In the genomic region with DNA sequence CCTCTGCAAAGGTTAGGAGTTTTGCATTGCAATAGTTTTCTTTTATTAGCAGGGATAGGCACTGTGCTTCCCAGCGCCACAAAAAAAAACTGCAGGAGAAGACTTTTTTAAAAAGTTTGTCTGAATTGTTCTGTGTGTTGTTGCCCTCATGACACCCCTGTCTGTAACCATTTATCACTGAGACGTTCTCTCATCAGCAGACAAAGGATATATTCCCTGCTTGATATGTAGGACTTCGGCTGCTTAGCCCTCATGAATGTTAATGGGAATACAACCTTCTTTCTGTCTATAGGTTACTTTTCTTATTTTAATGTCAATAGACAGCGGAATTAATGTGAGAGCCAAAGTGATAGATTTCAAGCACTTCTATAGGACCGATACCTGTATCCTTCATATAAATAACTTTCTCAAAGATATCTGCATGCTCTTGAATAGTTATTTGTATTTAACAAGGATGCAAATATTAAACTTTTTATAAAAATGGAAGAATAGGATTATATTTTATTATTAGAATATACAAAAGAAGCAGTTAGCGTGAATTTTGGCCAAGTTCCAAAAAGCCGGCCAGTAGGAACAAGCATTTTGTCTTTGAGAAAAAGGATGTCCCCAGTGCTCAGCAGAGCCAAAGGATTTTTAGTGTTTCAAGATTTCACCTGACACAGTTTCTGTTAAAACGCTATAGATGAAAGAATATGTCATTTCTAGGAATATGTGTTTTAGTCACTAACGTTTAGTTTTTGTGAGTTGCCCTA, we compare ENCODE assay signal across 1 cellular context.
TF ChIP-seq lines count a peak whose summit lies in the region.

No MANE protein-coding gene starts in this region.

TF ChIP-seq in HCT116, 20 proteins besides CTCF, POLR2A, EP300 and RAD21:
- no peak for TF ChIP-seq ZNF274 (IDR thresholded peaks at IDR 0.05; ENCODE audit: low read depth, low read length)
- no peak for TF ChIP-seq ATF3 (IDR thresholded peaks at IDR 0.05)
- no peak for TF ChIP-seq SRF (IDR thresholded peaks at IDR 0.05; ENCODE audit: low read depth)
- TF ChIP-seq EGR1 (IDR thresholded peaks at IDR 0.05; ENCODE audit: low read depth) = no peak
- TF ChIP-seq EZH2 (IDR thresholded peaks at IDR 0.05) = no peak
- no peak for TF ChIP-seq FOSL1 (IDR thresholded peaks at IDR 0.05; ENCODE audit: low read depth)
